In genomic region chr1:47432071-47433036, GRCh38 we compare ENCODE assay signal across 8 cellular contexts. TPM values are rescaled to one million over a fixed set of nuclear protein-coding genes. Genes with fewer than 3 reads are reported as not detected.
DNase-seq lines count a peak whose midpoint lies in the region; ATAC-seq, FAIRE-seq and TF ChIP-seq lines count a peak whose summit lies in the region.

No MANE protein-coding gene starts in this region.

- WGBS in HUES64 = 6% methylated on average over 28 of the region's 32 CpGs

- H3K9ac ChIP-seq in HUES64 (ENCODE audit: low read depth, low read length) = no peak overlapping the region

- in situ Hi-C loops in astrocyte of the spinal cord (cut with HindIII; ENCODE audit: low sequenced_read_pairs) = no loop called here

- H3K4me1 ChIP-seq in HUES64 (ENCODE audit: insufficient read depth, low read length) = 0 out of 2 replicates have a peak, but pooled peaks cover 16% of the 10 kb centered on the region

- H3K27me3 Mint-ChIP-seq in T-helper 1 cell treated with Interleukin-12 subunit alpha and Interleukin-12 subunit beta and Interleukin-4 antibody, amounts not matched to agents 30 μg/mL and 1 μg/mL, for 36 hours (ENCODE audit: low read depth) = peaks cover 55% of the 10 kb centered on the region

- no peaks in the 10 kb centered on the region for H3K9me3 Mint-ChIP-seq in T-helper 1 cell treated with Interleukin-12 subunit alpha and Interleukin-12 subunit beta and Interleukin-4 antibody, amounts not matched to agents 30 μg/mL and 1 μg/mL, for 36 hours

- no peak for ATAC-seq in HG03095 (IDR thresholded peaks at IDR 0.05; ENCODE audit: unreplicated experiment)

- DNase-seq in GM12892 (ENCODE audit: insufficient read length) (no peak), astrocyte of the spinal cord (ENCODE audit: low read depth, low spot score) (peak; percentile 77), hippocampal formation (lab: John Stamatoyannopoulos, UW) (peak; percentile 44 to 48), retina (peak; percentile 90), NCI-H2171 (lab: John Stamatoyannopoulos, UW) (no peak)

- FAIRE-seq in GM12892 (lab: Jason Lieb, UNC) = peak; percentile 78

- H3K4me1 Mint-ChIP-seq in T-helper 1 cell treated with Interleukin-12 subunit alpha and Interleukin-12 subunit beta and Interleukin-4 antibody, amounts not matched to agents 30 μg/mL and 1 μg/mL, for 36 hours (ENCODE audit: low read depth) = peaks cover 36% of the 10 kb centered on the region

- TF ChIP-seq POLR2A in GM12892 (IDR thresholded peaks at IDR 0.05; ENCODE audit: low read depth, low read length) = no peak

- H3K27ac Mint-ChIP-seq in T-helper 1 cell treated with Interleukin-12 subunit alpha and Interleukin-12 subunit beta and Interleukin-4 antibody, amounts not matched to agents 30 μg/mL and 1 μg/mL, for 36 hours = peak overlapping the region; percentile 33

- no peaks in the 10 kb centered on the region for H3K9me3 ChIP-seq in HUES64 (ENCODE audit: insufficient read depth, low read depth, low read length)

- TF ChIP-seq CTCF in astrocyte of the spinal cord (IDR thresholded peaks at IDR 0.05; ENCODE audit: low read depth, low read length) = peak; percentile 84

- H3K4me3 ChIP-seq in HUES64 (ENCODE audit: low read length) (peak overlapping the region; percentile 44), astrocyte of the spinal cord (ENCODE audit: low read depth, low read length) (no peak overlapping the region)

- H3K27me3 ChIP-seq in HUES64 (ENCODE audit: insufficient read depth, low read length) = peaks cover 100% of the 10 kb centered on the region

- no peak overlapping the region for H3K27ac ChIP-seq in HUES64 (ENCODE audit: low read depth, low read length)

- H3K36me3 Mint-ChIP-seq in T-helper 1 cell treated with Interleukin-12 subunit alpha and Interleukin-12 subunit beta and Interleukin-4 antibody, amounts not matched to agents 30 μg/mL and 1 μg/mL, for 36 hours (ENCODE audit: low read depth) = peaks cover 10% of the 10 kb centered on the region

- H3K4me3 Mint-ChIP-seq in T-helper 1 cell treated with Interleukin-12 subunit alpha and Interleukin-12 subunit beta and Interleukin-4 antibody, amounts not matched to agents 30 μg/mL and 1 μg/mL, for 36 hours = peak overlapping the region; percentile 25

- no peaks in the 10 kb centered on the region for H3K36me3 ChIP-seq in HUES64 (ENCODE audit: insufficient read depth, low read length)

RNA-seq across cellular contexts. Expression of gene FOXD2, which starts 5.5 kb away (rescaled TPM):
- 0.13 TPM for polyA plus RNA-seq in GM12892 (2012; ENCODE audit: missing spikeins)
- polyA plus RNA-seq in HUES64 (2013, experiment 1 of 2) = not detected
- polyA plus RNA-seq in HUES64 (2013, experiment 2 of 2) = 0.13 TPM

RNA-seq across cellular contexts. Expression of gene FOXE3, which starts 16.3 kb away (rescaled TPM):
- polyA plus RNA-seq in GM12892 (2012; ENCODE audit: missing spikeins) = not detected
- 0.25 TPM for polyA plus RNA-seq in HUES64 (2013, experiment 1 of 2)
- polyA plus RNA-seq in HUES64 (2013, experiment 2 of 2) = 0.38 TPM

Comparison
In these comparisons a context has a peak if more than half of its experiments do, and no peak if none do; other contexts are left out.
1. DNase-seq: peak in astrocyte of the spinal cord (single experiment), hippocampal formation (2 of 2) and retina (single experiment); none in GM12892 (single experiment) and NCI-H2171 (single experiment).